In the genomic region with DNA sequence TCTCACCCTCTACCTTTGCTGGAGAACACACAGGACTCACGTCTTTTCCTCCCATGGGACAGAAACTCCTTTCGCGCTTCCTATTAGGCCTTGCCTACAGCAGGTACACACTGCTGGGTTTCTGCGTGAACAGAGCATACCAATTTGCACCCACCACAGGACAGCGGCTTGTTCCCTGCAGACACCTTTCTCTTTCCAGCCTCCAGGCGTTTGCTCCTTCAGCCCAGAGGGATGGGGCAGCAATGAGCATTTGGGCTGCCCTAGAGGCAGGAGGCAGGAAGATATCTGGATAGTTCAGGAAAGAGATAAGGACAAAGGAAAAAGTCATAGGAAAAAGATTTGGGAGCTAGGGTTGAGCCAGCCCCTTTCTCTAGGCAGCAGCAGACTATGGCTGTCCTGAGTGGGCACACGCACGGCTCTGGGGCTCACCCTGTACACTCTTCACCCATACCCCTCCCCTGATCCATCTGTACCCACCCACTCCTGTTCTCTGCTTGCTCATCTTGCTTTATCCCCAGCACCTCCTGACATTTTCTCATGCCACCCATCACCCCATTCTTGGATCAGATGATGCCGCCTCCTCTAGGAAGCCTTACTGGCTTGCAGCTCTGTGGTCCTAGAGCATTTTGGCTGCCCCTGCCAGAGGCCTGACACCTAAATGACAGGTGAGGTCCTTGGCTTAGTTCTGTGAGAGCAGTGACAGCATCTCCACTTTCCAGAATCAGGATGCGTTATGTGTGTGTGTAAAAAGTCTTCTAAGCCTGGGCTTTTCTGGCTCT, we compare ENCODE assay signal across 2 cellular contexts.
TF ChIP-seq lines count a peak whose summit lies in the region.

No MANE protein-coding gene starts in this region.

TF ChIP-seq in GM23338, 12 proteins besides CTCF, POLR2A, EP300 and RAD21 (continues in another document):
- no peak for TF ChIP-seq ZNF114 (CRISPR knock-in tag; IDR thresholded peaks at IDR 0.05)
- no peak for TF ChIP-seq POLR2AphosphoS5 (IDR thresholded peaks at IDR 0.05; ENCODE audit: low read depth)
- TF ChIP-seq JUNB (IDR thresholded peaks at IDR 0.05; ENCODE audit: unreplicated experiment): no peak
- TF ChIP-seq CREB1 (CRISPR knock-in tag; IDR thresholded peaks at IDR 0.05; ENCODE audit: low read depth): no peak
- TF ChIP-seq NANOG (IDR thresholded peaks at IDR 0.05; ENCODE audit: borderline replicate concordance): no peak
- TF ChIP-seq ZNF462 (CRISPR knock-in tag; IDR thresholded peaks at IDR 0.05): no peak
- TF ChIP-seq STAT1 (IDR thresholded peaks at IDR 0.05; ENCODE audit: unreplicated experiment): no peak
- no peak for TF ChIP-seq EZH2 (IDR thresholded peaks at IDR 0.05; ENCODE audit: low read depth, unreplicated experiment)
- no peak for TF ChIP-seq EZH2phosphoT487 (IDR thresholded peaks at IDR 0.05; ENCODE audit: unreplicated experiment)
- no peak for TF ChIP-seq ZNF331 (CRISPR knock-in tag; IDR thresholded peaks at IDR 0.05; ENCODE audit: low read depth)
- TF ChIP-seq, protein P1, sequence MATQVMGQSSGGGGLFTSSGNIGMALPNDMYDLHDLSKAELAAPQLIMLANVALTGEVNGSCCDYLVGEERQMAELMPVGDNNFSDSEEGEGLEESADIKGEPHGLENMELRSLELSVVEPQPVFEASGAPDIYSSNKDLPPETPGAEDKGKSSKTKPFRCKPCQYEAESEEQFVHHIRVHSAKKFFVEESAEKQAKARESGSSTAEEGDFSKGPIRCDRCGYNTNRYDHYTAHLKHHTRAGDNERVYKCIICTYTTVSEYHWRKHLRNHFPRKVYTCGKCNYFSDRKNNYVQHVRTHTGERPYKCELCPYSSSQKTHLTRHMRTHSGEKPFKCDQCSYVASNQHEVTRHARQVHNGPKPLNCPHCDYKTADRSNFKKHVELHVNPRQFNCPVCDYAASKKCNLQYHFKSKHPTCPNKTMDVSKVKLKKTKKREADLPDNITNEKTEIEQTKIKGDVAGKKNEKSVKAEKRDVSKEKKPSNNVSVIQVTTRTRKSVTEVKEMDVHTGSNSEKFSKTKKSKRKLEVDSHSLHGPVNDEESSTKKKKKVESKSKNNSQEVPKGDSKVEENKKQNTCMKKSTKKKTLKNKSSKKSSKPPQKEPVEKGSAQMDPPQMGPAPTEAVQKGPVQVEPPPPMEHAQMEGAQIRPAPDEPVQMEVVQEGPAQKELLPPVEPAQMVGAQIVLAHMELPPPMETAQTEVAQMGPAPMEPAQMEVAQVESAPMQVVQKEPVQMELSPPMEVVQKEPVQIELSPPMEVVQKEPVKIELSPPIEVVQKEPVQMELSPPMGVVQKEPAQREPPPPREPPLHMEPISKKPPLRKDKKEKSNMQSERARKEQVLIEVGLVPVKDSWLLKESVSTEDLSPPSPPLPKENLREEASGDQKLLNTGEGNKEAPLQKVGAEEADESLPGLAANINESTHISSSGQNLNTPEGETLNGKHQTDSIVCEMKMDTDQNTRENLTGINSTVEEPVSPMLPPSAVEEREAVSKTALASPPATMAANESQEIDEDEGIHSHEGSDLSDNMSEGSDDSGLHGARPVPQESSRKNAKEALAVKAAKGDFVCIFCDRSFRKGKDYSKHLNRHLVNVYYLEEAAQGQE (IDR thresholded peaks at IDR 0.05; ENCODE audit: unreplicated experiment): no peak

TF ChIP-seq in GM12878, 131 proteins besides CTCF, POLR2A, EP300 and RAD21:
- TF ChIP-seq BCL3 (IDR thresholded peaks at IDR 0.05; ENCODE audit: borderline replicate concordance, insufficient read depth, low read depth, low read length, poor library complexity, severe bottlenecking): no peak
- no peak for TF ChIP-seq NR2C2 (IDR thresholded peaks at IDR 0.05; ENCODE audit: borderline replicate concordance, control insufficient read depth, insufficient read length, low read depth)
- TF ChIP-seq ZNF207 (IDR thresholded peaks at IDR 0.05; ENCODE audit: borderline replicate concordance): no peak
- no peak for TF ChIP-seq RFX5 (IDR thresholded peaks at IDR 0.05; ENCODE audit: low read depth, low read length)
- no peak for TF ChIP-seq RELA (IDR thresholded peaks at IDR 0.05; ENCODE audit: borderline replicate concordance, partially characterized antibody)
- TF ChIP-seq NFIC (IDR thresholded peaks at IDR 0.05; ENCODE audit: low read depth, low read length): no peak
- TF ChIP-seq ATF3 (IDR thresholded peaks at IDR 0.05; ENCODE audit: borderline replicate concordance, extremely low read depth, low read depth, low read length): no peak
- TF ChIP-seq, protein P2, sequence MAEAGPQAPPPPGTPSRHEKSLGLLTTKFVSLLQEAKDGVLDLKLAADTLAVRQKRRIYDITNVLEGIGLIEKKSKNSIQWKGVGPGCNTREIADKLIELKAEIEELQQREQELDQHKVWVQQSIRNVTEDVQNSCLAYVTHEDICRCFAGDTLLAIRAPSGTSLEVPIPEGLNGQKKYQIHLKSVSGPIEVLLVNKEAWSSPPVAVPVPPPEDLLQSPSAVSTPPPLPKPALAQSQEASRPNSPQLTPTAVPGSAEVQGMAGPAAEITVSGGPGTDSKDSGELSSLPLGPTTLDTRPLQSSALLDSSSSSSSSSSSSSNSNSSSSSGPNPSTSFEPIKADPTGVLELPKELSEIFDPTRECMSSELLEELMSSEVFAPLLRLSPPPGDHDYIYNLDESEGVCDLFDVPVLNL (IDR thresholded peaks at IDR 0.05; ENCODE audit: low read depth, low read length): no peak
- no peak for TF ChIP-seq BHLHE40 (IDR thresholded peaks at IDR 0.05; ENCODE audit: borderline replicate concordance in 1 of 2, low read depth in 2 of 2, low read length in 1 of 2)
- no peak for TF ChIP-seq SREBF1 (IDR thresholded peaks at IDR 0.05; ENCODE audit: low read length)
- TF ChIP-seq POU2F2 (IDR thresholded peaks at IDR 0.05; ENCODE audit: borderline replicate concordance, low read depth, low read length): no peak
- no peak for TF ChIP-seq ATF7 (IDR thresholded peaks at IDR 0.05; ENCODE audit: low read depth)
- no peak for TF ChIP-seq TCF7 (IDR thresholded peaks at IDR 0.05; ENCODE audit: borderline replicate concordance)
- TF ChIP-seq SPI1 (IDR thresholded peaks at IDR 0.05; ENCODE audit: borderline replicate concordance, insufficient read depth, low read depth, low read length): no peak
- no peak for TF ChIP-seq FOXM1 (IDR thresholded peaks at IDR 0.05; ENCODE audit: low read depth, low read length)
TF ChIP-seq in GM12878: peak in this region for 0.
